Comparison of ENCODE assay signal across 17 cellular contexts in genomic region chr2:164692114-164692513, GRCh38.
"Had no signal": no experiment of that assay in that cellular context is flagged by ENCODE, and none has a peak within 500 bp of the region (broad histone marks: within the 10 kb centered on the region; RNA-seq: fewer than 3 reads in every experiment).

No MANE protein-coding gene starts in this region.

- H3K27ac Mint-ChIP-seq: activated naive CD8-positive, alpha-beta T cell treated with anti-CD3 and anti-CD28 coated beads for 36 hours; dendritic cell treated with granulocyte-macrophage colony-stimulating factor and Interleukin-4, amounts not matched to agents 40 ng/mL and 50 ng/mL, for 4 days had no signal

- H3K36me3 Mint-ChIP-seq: activated naive CD8-positive, alpha-beta T cell treated with anti-CD3 and anti-CD28 coated beads for 36 hours had no signal

- H3K4me3 ChIP-seq: cardiac muscle cell, lung, prostate gland, right atrium auricular region, skin epidermis, suprapubic skin, transverse colon had no signal

- H3K27me3 ChIP-seq: cardiac muscle cell, foreskin keratinocyte, right atrium auricular region, suprapubic skin, transverse colon had no signal

- H3K27me3 Mint-ChIP-seq: activated naive CD8-positive, alpha-beta T cell treated with anti-CD3 and anti-CD28 coated beads for 36 hours; dendritic cell treated with granulocyte-macrophage colony-stimulating factor and Interleukin-4, amounts not matched to agents 40 ng/mL and 50 ng/mL, for 4 days; naive B cell had no signal

- H3K4me1 Mint-ChIP-seq: activated naive CD8-positive, alpha-beta T cell treated with anti-CD3 and anti-CD28 coated beads for 36 hours had no signal

- H3K4me3 Mint-ChIP-seq: activated naive CD8-positive, alpha-beta T cell treated with anti-CD3 and anti-CD28 coated beads for 36 hours; dendritic cell treated with granulocyte-macrophage colony-stimulating factor and Interleukin-4, amounts not matched to agents 40 ng/mL and 50 ng/mL, for 4 days; naive B cell had no signal

- H3K9me3 ChIP-seq: prostate gland, right atrium auricular region, suprapubic skin, transverse colon had no signal

- H3K36me3 ChIP-seq: cardiac muscle cell, prostate gland had no signal

- H3K9me3 Mint-ChIP-seq: activated naive CD8-positive, alpha-beta T cell treated with anti-CD3 and anti-CD28 coated beads for 36 hours; dendritic cell treated with granulocyte-macrophage colony-stimulating factor and Interleukin-4, amounts not matched to agents 40 ng/mL and 50 ng/mL, for 4 days; naive B cell had no signal

- H3K27ac ChIP-seq: cardiac muscle cell, foreskin keratinocyte, prostate gland, right atrium auricular region, skin epidermis, suprapubic skin, transverse colon had no signal

- DNase-seq: activated CD4-positive, alpha-beta T cell treated with anti-CD3 and anti-CD28 coated beads, Interleukin-2, amount 50 U/mL, for 4 hours; activated naive CD8-positive, alpha-beta T cell treated with anti-CD3 and anti-CD28 coated beads for 36 hours; amniotic stem cell; effector memory CD4-positive, alpha-beta T cell; foreskin keratinocyte; hypothalamus; islet precursor cell; naive B cell; stimulated activated naive CD8-positive, alpha-beta T cell treated with anti-CD3 and anti-CD28 coated beads, Interleukin-15, Interleukin-2, amounts not matched to agents 100 U/mL and 50 U/mL, for 24 hours; transverse colon had no signal

- H3K4me1 ChIP-seq: foreskin keratinocyte, prostate gland, right atrium auricular region, suprapubic skin, transverse colon had no signal
